Comparison of ENCODE assay signal across 1 cellular context in genomic region chr12:6058481-6059161, GRCh38.
TF ChIP-seq lines count a peak whose summit lies in the region.

No MANE protein-coding gene starts in this region.

TF ChIP-seq in HepG2, 621 proteins besides CTCF, POLR2A, EP300 and RAD21 (continued from another document and continues in another):
- TF ChIP-seq ZBTB40 (IDR thresholded peaks at IDR 0.05) (no peak), ZBTB40 (CRISPR knock-in tag; IDR thresholded peaks at IDR 0.05) (peak; percentile 71), ZNF451 (CRISPR knock-in tag; IDR thresholded peaks at IDR 0.05) (no peak), ZHX2 (IDR thresholded peaks at IDR 0.05; ENCODE audit: low read depth) (no peak), ZHX2 (CRISPR knock-in tag; IDR thresholded peaks at IDR 0.05; ENCODE audit: borderline replicate concordance) (no peak), NONO (IDR thresholded peaks at IDR 0.05) (no peak), NONO (CRISPR knock-in tag; conservative IDR thresholded peaks at IDR 0.05) (0 out of 2 replicates have a peak, but pooled peaks have one; percentile 67), HIVEP1 (CRISPR knock-in tag; IDR thresholded peaks at IDR 0.05) (peak; percentile 57; the same call in 1 of the 2 replicates), ZFP90 (CRISPR knock-in tag; IDR thresholded peaks at IDR 0.05; ENCODE audit: borderline replicate concordance) (no peak), ZNF329 (CRISPR knock-in tag; IDR thresholded peaks at IDR 0.05; ENCODE audit: low read depth) (no peak), FOSL2 (CRISPR knock-in tag; IDR thresholded peaks at IDR 0.05) (0 out of 2 replicates have a peak, but pooled peaks have one; percentile 20), NCOA2 (CRISPR knock-in tag; IDR thresholded peaks at IDR 0.05) (peak; percentile 59), SP1 (IDR thresholded peaks at IDR 0.05) (no peak), SP1 (CRISPR knock-in tag; IDR thresholded peaks at IDR 0.05) (no peak), ZFX (CRISPR knock-in tag; IDR thresholded peaks at IDR 0.05; ENCODE audit: low read depth) (peak; percentile 78), MNT (IDR thresholded peaks at IDR 0.05) (no peak), MYNN (CRISPR knock-in tag; IDR thresholded peaks at IDR 0.05; ENCODE audit: low read depth) (no peak), ZNF337 (CRISPR knock-in tag; IDR thresholded peaks at IDR 0.05; ENCODE audit: borderline replicate concordance, low read depth) (no peak), RFX3 (CRISPR knock-in tag; IDR thresholded peaks at IDR 0.05) (no peak), E2F1 (CRISPR knock-in tag; IDR thresholded peaks at IDR 0.05) (no peak), ZNF766 (CRISPR knock-in tag; IDR thresholded peaks at IDR 0.05; ENCODE audit: borderline replicate concordance) (0 out of 2 replicates have a peak, but pooled peaks have one; percentile 50), NR2F6 (IDR thresholded peaks at IDR 0.05) (peak; percentile 26), NR2F6 (CRISPR knock-in tag; IDR thresholded peaks at IDR 0.05) (no peak)
- TF ChIP-seq, protein P1, sequence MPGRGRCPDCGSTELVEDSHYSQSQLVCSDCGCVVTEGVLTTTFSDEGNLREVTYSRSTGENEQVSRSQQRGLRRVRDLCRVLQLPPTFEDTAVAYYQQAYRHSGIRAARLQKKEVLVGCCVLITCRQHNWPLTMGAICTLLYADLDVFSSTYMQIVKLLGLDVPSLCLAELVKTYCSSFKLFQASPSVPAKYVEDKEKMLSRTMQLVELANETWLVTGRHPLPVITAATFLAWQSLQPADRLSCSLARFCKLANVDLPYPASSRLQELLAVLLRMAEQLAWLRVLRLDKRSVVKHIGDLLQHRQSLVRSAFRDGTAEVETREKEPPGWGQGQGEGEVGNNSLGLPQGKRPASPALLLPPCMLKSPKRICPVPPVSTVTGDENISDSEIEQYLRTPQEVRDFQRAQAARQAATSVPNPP (CRISPR knock-in tag; IDR thresholded peaks at IDR 0.05), result no peak
- TF ChIP-seq, protein P2, sequence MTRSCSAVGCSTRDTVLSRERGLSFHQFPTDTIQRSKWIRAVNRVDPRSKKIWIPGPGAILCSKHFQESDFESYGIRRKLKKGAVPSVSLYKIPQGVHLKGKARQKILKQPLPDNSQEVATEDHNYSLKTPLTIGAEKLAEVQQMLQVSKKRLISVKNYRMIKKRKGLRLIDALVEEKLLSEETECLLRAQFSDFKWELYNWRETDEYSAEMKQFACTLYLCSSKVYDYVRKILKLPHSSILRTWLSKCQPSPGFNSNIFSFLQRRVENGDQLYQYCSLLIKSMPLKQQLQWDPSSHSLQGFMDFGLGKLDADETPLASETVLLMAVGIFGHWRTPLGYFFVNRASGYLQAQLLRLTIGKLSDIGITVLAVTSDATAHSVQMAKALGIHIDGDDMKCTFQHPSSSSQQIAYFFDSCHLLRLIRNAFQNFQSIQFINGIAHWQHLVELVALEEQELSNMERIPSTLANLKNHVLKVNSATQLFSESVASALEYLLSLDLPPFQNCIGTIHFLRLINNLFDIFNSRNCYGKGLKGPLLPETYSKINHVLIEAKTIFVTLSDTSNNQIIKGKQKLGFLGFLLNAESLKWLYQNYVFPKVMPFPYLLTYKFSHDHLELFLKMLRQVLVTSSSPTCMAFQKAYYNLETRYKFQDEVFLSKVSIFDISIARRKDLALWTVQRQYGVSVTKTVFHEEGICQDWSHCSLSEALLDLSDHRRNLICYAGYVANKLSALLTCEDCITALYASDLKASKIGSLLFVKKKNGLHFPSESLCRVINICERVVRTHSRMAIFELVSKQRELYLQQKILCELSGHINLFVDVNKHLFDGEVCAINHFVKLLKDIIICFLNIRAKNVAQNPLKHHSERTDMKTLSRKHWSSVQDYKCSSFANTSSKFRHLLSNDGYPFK (CRISPR knock-in tag; IDR thresholded peaks at IDR 0.05; ENCODE audit: borderline replicate concordance), result no peak
- TF ChIP-seq, protein P3, sequence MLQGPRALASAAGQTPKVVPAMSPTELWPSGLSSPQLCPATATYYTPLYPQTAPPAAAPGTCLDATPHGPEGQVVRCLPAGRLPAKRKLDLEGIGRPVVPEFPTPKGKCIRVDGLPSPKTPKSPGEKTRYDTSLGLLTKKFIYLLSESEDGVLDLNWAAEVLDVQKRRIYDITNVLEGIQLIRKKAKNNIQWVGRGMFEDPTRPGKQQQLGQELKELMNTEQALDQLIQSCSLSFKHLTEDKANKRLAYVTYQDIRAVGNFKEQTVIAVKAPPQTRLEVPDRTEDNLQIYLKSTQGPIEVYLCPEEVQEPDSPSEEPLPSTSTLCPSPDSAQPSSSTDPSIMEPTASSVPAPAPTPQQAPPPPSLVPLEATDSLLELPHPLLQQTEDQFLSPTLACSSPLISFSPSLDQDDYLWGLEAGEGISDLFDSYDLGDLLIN (CRISPR knock-in tag; IDR thresholded peaks at IDR 0.05; ENCODE audit: borderline replicate concordance), result no peak
- TF ChIP-seq, protein P4, sequence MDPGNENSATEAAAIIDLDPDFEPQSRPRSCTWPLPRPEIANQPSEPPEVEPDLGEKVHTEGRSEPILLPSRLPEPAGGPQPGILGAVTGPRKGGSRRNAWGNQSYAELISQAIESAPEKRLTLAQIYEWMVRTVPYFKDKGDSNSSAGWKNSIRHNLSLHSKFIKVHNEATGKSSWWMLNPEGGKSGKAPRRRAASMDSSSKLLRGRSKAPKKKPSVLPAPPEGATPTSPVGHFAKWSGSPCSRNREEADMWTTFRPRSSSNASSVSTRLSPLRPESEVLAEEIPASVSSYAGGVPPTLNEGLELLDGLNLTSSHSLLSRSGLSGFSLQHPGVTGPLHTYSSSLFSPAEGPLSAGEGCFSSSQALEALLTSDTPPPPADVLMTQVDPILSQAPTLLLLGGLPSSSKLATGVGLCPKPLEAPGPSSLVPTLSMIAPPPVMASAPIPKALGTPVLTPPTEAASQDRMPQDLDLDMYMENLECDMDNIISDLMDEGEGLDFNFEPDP (CRISPR knock-in tag; conservative IDR thresholded peaks at IDR 0.05), result no peak
